ENCODE assay signal across 18 cellular contexts in the genomic region with DNA sequence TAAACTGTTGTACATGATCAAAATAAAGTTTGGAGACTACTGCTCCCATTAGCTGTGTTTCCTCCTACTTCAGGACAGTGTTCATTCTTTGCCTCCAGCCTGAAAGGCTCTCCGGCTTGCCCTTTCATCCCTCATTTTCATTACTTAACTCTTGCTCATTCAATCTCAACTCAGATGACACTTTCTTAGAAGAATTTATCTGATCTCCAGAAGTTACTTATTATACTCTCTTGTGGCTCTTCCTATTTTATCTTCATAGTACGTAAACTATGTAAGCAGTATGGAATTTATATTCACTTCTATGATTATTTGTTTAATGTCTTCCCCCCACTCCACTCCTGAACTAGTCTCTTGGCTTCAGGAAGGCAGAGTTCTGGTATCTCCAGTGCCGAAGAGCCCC.
"Had no signal": no experiment of that assay in that cellular context is flagged by ENCODE, and none has a peak within 500 bp of the region (broad histone marks: within the 10 kb centered on the region; RNA-seq: fewer than 3 reads in every experiment).

No MANE protein-coding gene starts in this region.

- DNase-seq: effector memory CD4-positive, alpha-beta T cell; gastrocnemius medialis; glutamatergic neuron; immature natural killer cell; left colon; naive thymus-derived CD4-positive, alpha-beta T cell; nephron progenitor cell; spleen; stimulated activated CD4-positive, alpha-beta T cell treated with anti-CD3 and anti-CD28 coated beads, Interleukin-15, amount 100 ng/mL, for 24 hours; stimulated activated CD4-positive, alpha-beta T cell treated with anti-CD3 and anti-CD28 coated beads, Interleukin-1b, Interleukin-23, amount 100 ng/mL, for 48 hours; stimulated activated CD4-positive, alpha-beta T cell treated with anti-CD3 and anti-CD28 coated beads, Interleukin-4, amount 100 ng/mL, for 24 hours; stimulated activated naive B cell treated with anti-CD40 and anti-IgM and Interleukin-4, amounts not matched to agents 10 μg/mL and 1 μg/mL and 100 μg/mL, for 72 hours; stomach; substantia nigra; transverse colon had no signal

- H3K4me1 ChIP-seq: gastrocnemius medialis, spleen, stomach, transverse colon had no signal

- H3K27me3 ChIP-seq: gastrocnemius medialis, spleen, stomach, transverse colon had no signal

- H3K9me3 ChIP-seq: gastrocnemius medialis, spleen, stomach, thoracic aorta, transverse colon had no signal

- H3K36me3 ChIP-seq: gastrocnemius medialis, spleen, stomach, thoracic aorta, transverse colon had no signal

- H3K4me3 ChIP-seq: gastrocnemius medialis, spleen, stomach, thoracic aorta, transverse colon had no signal

- H3K27ac ChIP-seq: gastrocnemius medialis, spleen, stomach, thoracic aorta, transverse colon had no signal

- ATAC-seq: esophagus mucosa; gastrocnemius medialis; left colon; naive thymus-derived CD4-positive, alpha-beta T cell; sciatic nerve; stimulated activated naive B cell treated with anti-CD40 and anti-IgM and Interleukin-4, amounts not matched to agents 10 μg/mL and 1 μg/mL and 100 μg/mL, for 72 hours had no signal
